19 cellular contexts compared by ENCODE assay signal in the genomic region with DNA sequence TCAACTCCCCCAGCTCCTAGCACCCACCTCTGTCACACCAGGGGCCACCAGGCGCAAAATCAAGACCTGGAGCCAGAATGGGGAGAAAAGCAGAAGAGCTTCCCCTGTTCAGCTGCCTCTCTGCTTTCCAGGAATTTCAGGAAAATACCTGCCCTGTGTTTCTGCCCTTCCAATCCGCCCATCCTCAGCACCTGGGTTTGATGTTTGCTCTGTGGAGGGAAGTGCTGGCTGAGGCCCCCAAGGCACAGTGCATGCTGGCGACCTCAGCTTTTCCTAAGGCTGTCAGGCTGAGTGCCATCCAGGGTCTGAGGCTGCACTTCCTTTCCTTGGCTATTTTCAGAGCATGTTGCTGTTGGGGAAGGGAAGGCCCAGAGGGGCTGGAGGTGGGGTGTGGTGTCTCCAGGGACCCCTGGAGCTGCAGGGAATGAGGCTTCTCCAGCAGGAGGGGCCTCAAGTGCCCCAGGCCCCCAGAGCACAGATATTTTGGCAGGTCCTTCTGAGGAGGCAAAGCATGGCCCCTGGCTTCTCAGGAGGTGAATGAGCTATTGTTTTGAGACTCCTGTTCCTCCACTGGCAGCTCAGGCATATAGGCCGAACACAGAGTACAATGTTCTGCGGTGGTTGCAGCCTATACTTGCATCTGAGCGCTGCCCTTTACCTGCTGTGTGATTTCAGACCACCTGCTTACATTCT.
"Had no signal": no experiment of that assay in that cellular context is flagged by ENCODE, and none has a peak within 500 bp of the region (broad histone marks: within the 10 kb centered on the region; RNA-seq: fewer than 3 reads in every experiment).

No MANE protein-coding gene starts in this region.

- H3K36me3 ChIP-seq: heart right ventricle, lower lobe of right lung, stomach, suprapubic skin, tibial nerve had no signal

- H3K27me3 ChIP-seq: heart right ventricle, stomach, suprapubic skin, tibial nerve had no signal

- DNase-seq: activated CD4-positive, alpha-beta T cell treated with anti-CD3 and anti-CD28 coated beads, Interleukin-2, amount 10 ng/mL, durations not matched to agents 7 days and 5 days; activated CD8-positive, alpha-beta T cell treated with anti-CD3 and anti-CD28 coated beads, Interleukin-2, amount 10 ng/mL, durations not matched to agents 7 days and 5 days; activated T-cell treated with anti-CD3 and anti-CD28 coated beads, Interleukin-2, amount 50 U/mL, for 1 hour; aorta; heart right ventricle; kidney; lower lobe of right lung; naive B cell; small intestine; stimulated activated CD4-positive, alpha-beta T cell treated with anti-CD3 and anti-CD28 coated beads, Interleukin-2, amount 100 ng/mL, for 24 hours; stomach had no signal

- H3K9me3 Mint-ChIP-seq: activated CD4-positive, alpha-beta T cell treated with anti-CD3 and anti-CD28 coated beads, Interleukin-2, amount 10 ng/mL, durations not matched to agents 7 days and 5 days; activated naive CD4-positive, alpha-beta T cell treated with anti-CD3 and anti-CD28 coated beads, Interleukin-2, amount 50 U/mL, for 72 hours; brain; stimulated activated effector memory CD8-positive, alpha-beta T cell treated with anti-CD3 and anti-CD28 coated beads, Interleukin-12 subunit alpha, Interleukin-12 subunit beta, amount 100 ng/mL, for 72 hours had no signal

- H3K27me3 Mint-ChIP-seq: activated CD4-positive, alpha-beta T cell treated with anti-CD3 and anti-CD28 coated beads, Interleukin-2, amount 10 ng/mL, durations not matched to agents 7 days and 5 days had no signal

- H3K4me3 Mint-ChIP-seq: activated CD4-positive, alpha-beta T cell treated with anti-CD3 and anti-CD28 coated beads, Interleukin-2, amount 10 ng/mL, durations not matched to agents 7 days and 5 days; activated CD8-positive, alpha-beta T cell treated with anti-CD3 and anti-CD28 coated beads, Interleukin-2, amount 10 ng/mL, durations not matched to agents 7 days and 5 days; brain; naive B cell; stimulated activated effector memory CD8-positive, alpha-beta T cell treated with anti-CD3 and anti-CD28 coated beads, Interleukin-12 subunit alpha, Interleukin-12 subunit beta, amount 100 ng/mL, for 72 hours had no signal

- H3K4me3 ChIP-seq: heart right ventricle, lower lobe of right lung, stomach, suprapubic skin, tibial nerve had no signal

- ATAC-seq: activated CD4-positive, CD25-positive, alpha-beta regulatory T cell treated with anti-CD3 and anti-CD28 coated beads, Interleukin-2, amount 50 U/mL, for 24 hours; activated CD8-positive, alpha-beta T cell treated with anti-CD3 and anti-CD28 coated beads, Interleukin-2, amount 10 ng/mL, durations not matched to agents 7 days and 5 days; activated naive CD4-positive, alpha-beta T cell treated with anti-CD3 and anti-CD28 coated beads, Interleukin-2, amount 50 U/mL, for 72 hours; heart right ventricle; left lobe of liver; lower lobe of right lung; sciatic nerve; stimulated activated effector memory CD8-positive, alpha-beta T cell treated with anti-CD3 and anti-CD28 coated beads, Interleukin-12 subunit alpha, Interleukin-12 subunit beta, amount 100 ng/mL, for 72 hours had no signal

- H3K27ac ChIP-seq: lower lobe of right lung, stomach, suprapubic skin, tibial nerve had no signal

- H3K27ac Mint-ChIP-seq: activated CD4-positive, alpha-beta T cell treated with anti-CD3 and anti-CD28 coated beads, Interleukin-2, amount 10 ng/mL, durations not matched to agents 7 days and 5 days; activated CD8-positive, alpha-beta T cell treated with anti-CD3 and anti-CD28 coated beads, Interleukin-2, amount 10 ng/mL, durations not matched to agents 7 days and 5 days; activated naive CD4-positive, alpha-beta T cell treated with anti-CD3 and anti-CD28 coated beads, Interleukin-2, amount 50 U/mL, for 72 hours; brain; stimulated activated effector memory CD8-positive, alpha-beta T cell treated with anti-CD3 and anti-CD28 coated beads, Interleukin-12 subunit alpha, Interleukin-12 subunit beta, amount 100 ng/mL, for 72 hours had no signal

- H3K36me3 Mint-ChIP-seq: activated naive CD4-positive, alpha-beta T cell treated with anti-CD3 and anti-CD28 coated beads, Interleukin-2, amount 50 U/mL, for 72 hours; brain; naive B cell; stimulated activated effector memory CD8-positive, alpha-beta T cell treated with anti-CD3 and anti-CD28 coated beads, Interleukin-12 subunit alpha, Interleukin-12 subunit beta, amount 100 ng/mL, for 72 hours had no signal

- H3K4me1 Mint-ChIP-seq: activated CD4-positive, alpha-beta T cell treated with anti-CD3 and anti-CD28 coated beads, Interleukin-2, amount 10 ng/mL, durations not matched to agents 7 days and 5 days; brain; naive B cell; stimulated activated effector memory CD8-positive, alpha-beta T cell treated with anti-CD3 and anti-CD28 coated beads, Interleukin-12 subunit alpha, Interleukin-12 subunit beta, amount 100 ng/mL, for 72 hours had no signal
